14 cellular contexts compared by ENCODE assay signal in genomic region chr20:56676001-56676400, GRCh38. TPM values are rescaled to one million over a fixed set of nuclear protein-coding genes. Genes with fewer than 3 reads are reported as not detected.
DNase-seq lines count a peak whose midpoint lies in the region; ATAC-seq and TF ChIP-seq lines count a peak whose summit lies in the region.
"Had no signal": no experiment of that assay in that cellular context is flagged by ENCODE, and none has a peak within 500 bp of the region (broad histone marks: within the 10 kb centered on the region; RNA-seq: fewer than 3 reads in every experiment).

No MANE protein-coding gene starts in this region.

- H3K36me3 ChIP-seq in DND-41 (ENCODE audit: insufficient read depth, low read length) (no peaks in the 10 kb centered on the region), KOPT-K1 (ENCODE audit: insufficient read depth, low read length) (no peaks in the 10 kb centered on the region), ascending aorta (no peaks in the 10 kb centered on the region)
- H3K36me3 ChIP-seq: BE2C had no signal

- H3K4me1 Mint-ChIP-seq in activated T-helper 1 cell treated with anti-CD3 and anti-CD28 coated beads, Interleukin-12 subunit alpha, Interleukin-12 subunit beta, Interleukin-2, Interleukin-4 antibody, amounts not matched to agents 30 ng/mL and 10 ng/mL and 1 ng/mL, durations not matched to agents 14 hours and 24 hours and 36 hours (ENCODE audit: low read depth), result no peaks in the 10 kb centered on the region
- H3K4me1 Mint-ChIP-seq in progenitor cell of endocrine pancreas (ENCODE audit: low read depth), result no peaks in the 10 kb centered on the region
- H3K4me1 Mint-ChIP-seq: CD8-positive, alpha-beta memory T cell; IgD-negative memory B cell had no signal

- H3K27ac ChIP-seq in DND-41 (ENCODE audit: low read length) (no peak overlapping the region), KOPT-K1 (ENCODE audit: low read depth, low read length, poor library complexity, severe bottlenecking) (peak overlapping the region; percentile 27), ascending aorta (no peak overlapping the region)

- H3K4me3 ChIP-seq in DND-41 (ENCODE audit: low read depth in 1 of 2, low read length in 2 of 2) (no peak overlapping the region), ascending aorta (no peak overlapping the region)

- no peaks in the 10 kb centered on the region for H3K36me3 Mint-ChIP-seq in activated T-helper 1 cell treated with anti-CD3 and anti-CD28 coated beads, Interleukin-12 subunit alpha, Interleukin-12 subunit beta, Interleukin-2, Interleukin-4 antibody, amounts not matched to agents 30 ng/mL and 10 ng/mL and 1 ng/mL, durations not matched to agents 14 hours and 24 hours and 36 hours (ENCODE audit: low read depth)
- no peaks in the 10 kb centered on the region for H3K36me3 Mint-ChIP-seq in progenitor cell of endocrine pancreas (ENCODE audit: insufficient read depth)
- H3K36me3 Mint-ChIP-seq: CD8-positive, alpha-beta memory T cell; IgD-negative memory B cell had no signal

- no peak overlapping the region for H3K27ac Mint-ChIP-seq in activated T-helper 1 cell treated with anti-CD3 and anti-CD28 coated beads, Interleukin-12 subunit alpha, Interleukin-12 subunit beta, Interleukin-2, Interleukin-4 antibody, amounts not matched to agents 30 ng/mL and 10 ng/mL and 1 ng/mL, durations not matched to agents 14 hours and 24 hours and 36 hours
- no peak overlapping the region for H3K27ac Mint-ChIP-seq in progenitor cell of endocrine pancreas
- H3K27ac Mint-ChIP-seq: CD8-positive, alpha-beta memory T cell; IgD-negative memory B cell had no signal

- no peak overlapping the region for H3K4me2 ChIP-seq in DND-41 (ENCODE audit: insufficient read depth, low read length)

- intact Hi-C loops in activated T-helper 1 cell treated with anti-CD3 and anti-CD28 coated beads, Interleukin-12 subunit alpha, Interleukin-12 subunit beta, Interleukin-2, Interleukin-4 antibody, amounts not matched to agents 30 ng/mL and 10 ng/mL and 1 ng/mL, durations not matched to agents 14 hours and 24 hours and 36 hours (cut with micrococcal nuclease), result no loop called here
- intact Hi-C loops in ascending aorta (cut with DNase I), result no loop called here

- DNase-seq in DND-41, result peak; percentile 79
- peak; percentile 73 for DNase-seq in RPMI7951 (ENCODE audit: low read depth)
- DNase-seq in activated T-helper 1 cell treated with anti-CD3 and anti-CD28 coated beads, Interleukin-12 subunit alpha, Interleukin-12 subunit beta, Interleukin-2, Interleukin-4 antibody, amounts not matched to agents 30 ng/mL and 10 ng/mL and 1 ng/mL, durations not matched to agents 14 hours and 24 hours and 36 hours (ENCODE audit: low spot score), result no peak
- no peak for DNase-seq in progenitor cell of endocrine pancreas (ENCODE audit: low spot score, unreplicated experiment)
- no peak for DNase-seq in ascending aorta (ENCODE audit: low spot score in 2 of 2)
- DNase-seq in SW 1271 (lab: John Stamatoyannopoulos, UW), result no peak
- DNase-seq: BE2C; Caco-2; CD8-positive, alpha-beta memory T cell; GF-D8 had no signal

- no peaks in the 10 kb centered on the region for H3K9me3 ChIP-seq in DND-41 (ENCODE audit: insufficient read depth, low read length, severe bottlenecking)
- H3K9me3 ChIP-seq in KOPT-K1 (ENCODE audit: insufficient read depth, low read length, poor library complexity, severe bottlenecking), result no peaks in the 10 kb centered on the region
- H3K9me3 ChIP-seq in ascending aorta, result no peaks in the 10 kb centered on the region
- H3K9me3 ChIP-seq: BE2C, Caco-2 had no signal

- TF ChIP-seq CTCF in DND-41 (IDR thresholded peaks at IDR 0.05; ENCODE audit: borderline replicate concordance, extremely low read depth, low read length, poor library complexity, severe bottlenecking), result peak; percentile 29
- no peak for TF ChIP-seq CTCF in progenitor cell of endocrine pancreas (IDR thresholded peaks at IDR 0.05; ENCODE audit: unreplicated experiment)
- no peak for TF ChIP-seq CTCF in ascending aorta (IDR thresholded peaks at IDR 0.05)

- ATAC-seq in DND-41 (ENCODE audit: insufficient read depth, low read depth), result peak; percentile 99
- ATAC-seq: HCT116 had no signal

- peaks cover 4% of the 10 kb centered on the region for H3K27me3 Mint-ChIP-seq in activated T-helper 1 cell treated with anti-CD3 and anti-CD28 coated beads, Interleukin-12 subunit alpha, Interleukin-12 subunit beta, Interleukin-2, Interleukin-4 antibody, amounts not matched to agents 30 ng/mL and 10 ng/mL and 1 ng/mL, durations not matched to agents 14 hours and 24 hours and 36 hours (ENCODE audit: insufficient read depth)
- peaks cover 13% of the 10 kb centered on the region for H3K27me3 Mint-ChIP-seq in progenitor cell of endocrine pancreas

- no peaks in the 10 kb centered on the region for H3K9me3 Mint-ChIP-seq in activated T-helper 1 cell treated with anti-CD3 and anti-CD28 coated beads, Interleukin-12 subunit alpha, Interleukin-12 subunit beta, Interleukin-2, Interleukin-4 antibody, amounts not matched to agents 30 ng/mL and 10 ng/mL and 1 ng/mL, durations not matched to agents 14 hours and 24 hours and 36 hours
- no peaks in the 10 kb centered on the region for H3K9me3 Mint-ChIP-seq in progenitor cell of endocrine pancreas (ENCODE audit: low read depth)
- H3K9me3 Mint-ChIP-seq: CD8-positive, alpha-beta memory T cell; IgD-negative memory B cell had no signal

- H3K4me3 Mint-ChIP-seq in activated T-helper 1 cell treated with anti-CD3 and anti-CD28 coated beads, Interleukin-12 subunit alpha, Interleukin-12 subunit beta, Interleukin-2, Interleukin-4 antibody, amounts not matched to agents 30 ng/mL and 10 ng/mL and 1 ng/mL, durations not matched to agents 14 hours and 24 hours and 36 hours, result no peak overlapping the region
- H3K4me3 Mint-ChIP-seq in progenitor cell of endocrine pancreas (ENCODE audit: low read depth), result no peak overlapping the region
- H3K4me3 Mint-ChIP-seq: CD8-positive, alpha-beta memory T cell; IgD-negative memory B cell had no signal

- no peaks in the 10 kb centered on the region for H3K79me2 ChIP-seq in DND-41 (ENCODE audit: insufficient read depth, low read length)

- no peak overlapping the region for H3K9ac ChIP-seq in DND-41 (ENCODE audit: low read depth, low read length)

- H4K20me1 ChIP-seq in DND-41 (ENCODE audit: insufficient read depth, low read length), result peaks cover 6% of the 10 kb centered on the region; the same call in 1 of the 2 replicates

- H3K27me3 ChIP-seq in DND-41 (ENCODE audit: insufficient read depth, low read length, poor library complexity) (no peaks in the 10 kb centered on the region), ascending aorta (no peaks in the 10 kb centered on the region)
- H3K27me3 ChIP-seq: BE2C had no signal

- H2AFZ ChIP-seq in DND-41 (ENCODE audit: low read depth, low read length), result no peak overlapping the region

- H3K4me1 ChIP-seq in DND-41 (ENCODE audit: insufficient read depth, low read length) (no peaks in the 10 kb centered on the region), ascending aorta (no peaks in the 10 kb centered on the region)
- H3K4me1 ChIP-seq: BE2C, Caco-2 had no signal

RNA-seq across cellular contexts. Expression of gene TFAP2C, which starts 46.9 kb away (rescaled TPM):
- total RNA-seq in RPMI7951 (2014; rRNA removed; shearing (Covaris generic)), result 104 and 106 TPM in 2 replicates
- total RNA-seq in activated T-helper 1 cell treated with anti-CD3 and anti-CD28 coated beads, Interleukin-12 subunit alpha, Interleukin-12 subunit beta, Interleukin-2, Interleukin-4 antibody, amounts not matched to agents 30 ng/mL and 10 ng/mL and 1 ng/mL, durations not matched to agents 14 hours and 24 hours and 36 hours, result not detected in 2 replicates
- total RNA-seq in progenitor cell of endocrine pancreas (0.50 and 0.80 TPM in 2 replicates), ascending aorta (4.9 TPM)
- total RNA-seq: CD8-positive, alpha-beta memory T cell; HT-29 had no signal

Comparison
In these comparisons a context has a peak if more than half of its experiments do, and no peak if none do; other contexts are left out.
1. DNase-seq: peak in DND-41 (single experiment) and RPMI7951 (single experiment); none in activated T-helper 1 cell treated with anti-CD3 and anti-CD28 coated beads, Interleukin-12 subunit alpha, Interleukin-12 subunit beta, Interleukin-2, Interleukin-4 antibody, amounts not matched to agents 30 ng/mL and 10 ng/mL and 1 ng/mL, durations not matched to agents 14 hours and 24 hours and 36 hours (single experiment), progenitor cell of endocrine pancreas (single experiment), ascending aorta (0 of 2) and SW 1271 (0 of 2).
2. RNA of gene TFAP2C, which starts 46.9 kb away (total RNA-seq): 104 to 106 TPM in RPMI7951; 4.9 TPM in ascending aorta (single experiment), 0.50 to 0.80 TPM in progenitor cell of endocrine pancreas and not detected in activated T-helper 1 cell treated with anti-CD3 and anti-CD28 coated beads, Interleukin-12 subunit alpha, Interleukin-12 subunit beta, Interleukin-2, Interleukin-4 antibody, amounts not matched to agents 30 ng/mL and 10 ng/mL and 1 ng/mL, durations not matched to agents 14 hours and 24 hours and 36 hours; every median in the first group is over 10 times any median in the second.